Comparison of ENCODE assay signal across 14 cellular contexts in the genomic region with DNA sequence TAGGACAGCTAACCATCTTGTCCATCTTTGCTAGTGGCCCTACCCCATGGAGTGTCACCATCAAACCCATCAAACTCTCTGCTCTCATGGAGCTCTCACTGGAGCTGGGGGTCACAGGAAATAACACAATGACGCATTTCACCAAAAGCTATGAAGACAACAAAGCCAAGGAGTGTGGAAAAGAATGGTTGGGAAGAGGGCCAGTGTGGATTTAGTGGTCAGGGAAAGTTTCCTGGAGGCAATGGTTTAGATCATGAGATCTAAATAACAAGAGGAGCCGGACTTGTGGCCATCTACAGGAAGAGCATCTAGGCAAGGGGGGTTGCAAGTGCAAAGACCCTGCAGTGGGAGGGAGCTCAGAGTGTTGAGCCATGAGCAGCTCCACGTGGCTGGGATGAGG.
DNase-seq lines count a peak whose midpoint lies in the region; ATAC-seq, FAIRE-seq and TF ChIP-seq lines count a peak whose summit lies in the region.
"Had no signal": no experiment of that assay in that cellular context is flagged by ENCODE, and none has a peak within 500 bp of the region (broad histone marks: within the 10 kb centered on the region; RNA-seq: fewer than 3 reads in every experiment).

No MANE protein-coding gene starts in this region.

- no peak for TF ChIP-seq EP300 in K562 (IDR thresholded peaks at IDR 0.05; ENCODE audit: low read length)

- H3K4me2 ChIP-seq in K562 (ENCODE audit: insufficient read depth, low read length), result peak overlapping the region; percentile 56
- H3K4me2 ChIP-seq: BLaER1 treated with 17β-estradiol and CSF1 and Interleukin-3, amounts not matched to agents 10 nM and 100 nM had no signal

- 7% methylated on average over 3 of the region's 3 CpGs for WGBS in K562 (ENCODE audit: insufficient coverage, low coverage, missing lambda C conversion rate)
- 59 to 68% (median 61%) methylated on average over 3 of the region's 3 CpGs for WGBS in spleen, 5 donors

- TF ChIP-seq POLR2A in NB4 (IDR thresholded peaks at IDR 0.05; ENCODE audit: extremely low read depth, insufficient read length) (no peak), K562 (conservative IDR thresholded peaks at IDR 0.05) (no peak), spleen (IDR thresholded peaks at IDR 0.05) (no peak)

- intact Hi-C loops in K562 (cut with micrococcal nuclease), result no loop called here
- intact Hi-C loops in spleen (cut with DNase I; ENCODE audit: low total_unique reads), result no loop called here
- intact Hi-C loops in dorsolateral prefrontal cortex (cut with DNase I), result loop anchor here in 1 of 2 donors (10.0 kb wide), 1 partner anchor 522 kb away; no protein-coding TSS in a partner anchor

- H3K79me2 ChIP-seq in K562 (ENCODE audit: control insufficient read depth, insufficient read depth, low read length), result no peaks in the 10 kb centered on the region

- POLR2A ChIA-PET in K562 (lab: Yijun Ruan, JAX), result no interaction called here

- H3K9me3 ChIP-seq in K562 (replicated peaks; ENCODE audit: control insufficient read depth, insufficient read depth, low read depth, low read length) (no peaks in the 10 kb centered on the region), spleen (peaks cover 0 to 49% (median 33%) of the 10 kb centered on the region in 8 donors)

- no peak for FAIRE-seq in K562 (lab: Jason Lieb, UNC)

- in situ Hi-C loops in K562 (cut with MboI), result no loop called here

- TF ChIP-seq RAD21 in K562 (CRISPR knock-in tag; conservative IDR thresholded peaks at IDR 0.05 in 1 of 2, IDR thresholded peaks at IDR 0.05 in 1 of 2), result no peak

- H4K20me1 ChIP-seq in K562 (replicated peaks; ENCODE audit: control insufficient read depth, insufficient read depth, low read length), result no peaks in the 10 kb centered on the region
- H4K20me1 ChIP-seq: BLaER1 treated with 17β-estradiol and CSF1 and Interleukin-3, amounts not matched to agents 10 nM and 100 nM had no signal

- no peak overlapping the region for H2AFZ ChIP-seq in K562 (ENCODE audit: low read depth, low read length)

- peak; percentile 79 for DNase-seq in EH (ENCODE audit: low read depth)
- DNase-seq in NB4 (ENCODE audit: low read depth), result no peak
- no peak for DNase-seq in K562 (ENCODE audit: extremely low read depth in 1 of 4, low spot score in 3 of 4)
- DNase-seq in spleen, result peak; percentile 28
- no peak for DNase-seq in dorsolateral prefrontal cortex
- DNase-seq: IMR-90, NCI-H1436 treated with DMSO at 0.1 percent for 48 hours, NCI-H2107, NCI-H748 treated with DMSO at 0.1 percent for 48 hours, T-cell had no signal

- TF ChIP-seq CTCF in NB4 (IDR thresholded peaks at IDR 0.05; ENCODE audit: low read depth, low read length) (no peak), K562 (IDR thresholded peaks at IDR 0.05 in 2 of 3, conservative IDR thresholded peaks at IDR 0.05 in 1 of 3; ENCODE audit: insufficient read depth in 2 of 3, low read depth in 1 of 3, low read length in 3 of 3) (no peak), spleen (IDR thresholded peaks at IDR 0.05 in 8 of 11, conservative IDR thresholded peaks at IDR 0.05 in 3 of 11) (no peak), dorsolateral prefrontal cortex (IDR thresholded peaks at IDR 0.05 in 54 of 56, conservative IDR thresholded peaks at IDR 0.05 in 2 of 56; ENCODE audit: low read depth in 1 of 56, partially characterized antibody in 56 of 56) (no peak)

- no peak overlapping the region for H3K9ac ChIP-seq in K562 (ENCODE audit: insufficient read depth in 1 of 2, low read depth in 2 of 2, low read length in 2 of 2)
- H3K9ac ChIP-seq: BLaER1 treated with 17β-estradiol and CSF1 and Interleukin-3, amounts not matched to agents 10 nM and 100 nM had no signal

- ATAC-seq in K562 (no peak), HG02678 (IDR thresholded peaks at IDR 0.05; ENCODE audit: unreplicated experiment) (no peak)
- ATAC-seq in activated CD4-positive, CD25-positive, alpha-beta regulatory T cell treated with anti-CD3 and anti-CD28 coated beads, Interleukin-2, amount 50 U/mL, for 24 hours, result no peak
- ATAC-seq: Panc1, T-cell had no signal

- CTCF ChIA-PET in K562 (lab: Yijun Ruan, JAX; ENCODE audit: low intra/inter-chr PET ratio), result no interaction called here

- peak overlapping the region; percentile 30 for H3K4me3 ChIP-seq in NB4 (ENCODE audit: low read depth, low read length)
- H3K4me3 ChIP-seq in K562, result no peak overlapping the region
- no peak overlapping the region for H3K4me3 ChIP-seq in spleen
- no peak overlapping the region for H3K4me3 ChIP-seq in dorsolateral prefrontal cortex
- H3K4me3 ChIP-seq: BLaER1 treated with 17β-estradiol and CSF1 and Interleukin-3, amounts not matched to agents 10 nM and 100 nM had no signal

- no peaks in the 10 kb centered on the region for H3K36me3 ChIP-seq in K562 (ENCODE audit: control insufficient read depth, insufficient read depth, low read length)
- no peaks in the 10 kb centered on the region for H3K36me3 ChIP-seq in spleen
- H3K36me3 ChIP-seq: BLaER1 treated with 17β-estradiol and CSF1 and Interleukin-3, amounts not matched to agents 10 nM and 100 nM had no signal

- H3K27ac ChIP-seq in K562 (ENCODE audit: extremely low read depth, low read depth, low read length) (peak overlapping the region; percentile 56; the same call in 2 of the 3 replicates), spleen (no peak overlapping the region), dorsolateral prefrontal cortex (no peak overlapping the region)
- H3K27ac ChIP-seq: BLaER1 treated with 17β-estradiol and CSF1 and Interleukin-3, amounts not matched to agents 10 nM and 100 nM had no signal

- no peaks in the 10 kb centered on the region for H3K9me1 ChIP-seq in K562 (ENCODE audit: control insufficient read depth, insufficient read depth, low read length)

- no TSS peak for BruUV-seq in K562 (replicated peaks; lab: Mats Ljungman, UMichigan)

- H3K27me3 ChIP-seq in K562 (ENCODE audit: control insufficient read depth in 2 of 2, insufficient read depth in 2 of 2, low read length in 2 of 2) (peaks cover 6 to 20% of the 10 kb centered on the region in 2 experiments; a peak in 3 of 5 replicates), spleen (replicated peaks in 1 of 7) (peaks cover 0 to 46% (median 6%) of the 10 kb centered on the region in 7 donors), dorsolateral prefrontal cortex (peaks cover 0 to 22% (median 2%) of the 10 kb centered on the region in 45 donors)

- peaks cover 0 to 9% of the 10 kb centered on the region in 2 experiments; a peak in 3 of 5 replicates for H3K4me1 ChIP-seq in K562 (replicated peaks in 1 of 2; ENCODE audit: control insufficient read depth in 2 of 2, insufficient read depth in 2 of 2, low read length in 2 of 2)
- no peaks in the 10 kb centered on the region for H3K4me1 ChIP-seq in spleen

TF ChIP-seq in K562, 482 proteins besides CTCF, POLR2A, EP300 and RAD21 (continues in another document):
- TF ChIP-seq HES1 (IDR thresholded peaks at IDR 0.05; ENCODE audit: low read depth) (no peak), BRCA1 (IDR thresholded peaks at IDR 0.05) (no peak), BRCA1 (CRISPR knock-in tag; IDR thresholded peaks at IDR 0.05) (no peak), SMARCC2 (IDR thresholded peaks at IDR 0.05; ENCODE audit: low read depth) (no peak), ZNF3 (CRISPR knock-in tag; IDR thresholded peaks at IDR 0.05) (no peak), ZNF398 (CRISPR knock-in tag; IDR thresholded peaks at IDR 0.05) (no peak), ZNF316 (IDR thresholded peaks at IDR 0.05) (no peak), MAX (CRISPR knock-in tag; IDR thresholded peaks at IDR 0.05) (no peak)
- TF ChIP-seq, protein P1, sequence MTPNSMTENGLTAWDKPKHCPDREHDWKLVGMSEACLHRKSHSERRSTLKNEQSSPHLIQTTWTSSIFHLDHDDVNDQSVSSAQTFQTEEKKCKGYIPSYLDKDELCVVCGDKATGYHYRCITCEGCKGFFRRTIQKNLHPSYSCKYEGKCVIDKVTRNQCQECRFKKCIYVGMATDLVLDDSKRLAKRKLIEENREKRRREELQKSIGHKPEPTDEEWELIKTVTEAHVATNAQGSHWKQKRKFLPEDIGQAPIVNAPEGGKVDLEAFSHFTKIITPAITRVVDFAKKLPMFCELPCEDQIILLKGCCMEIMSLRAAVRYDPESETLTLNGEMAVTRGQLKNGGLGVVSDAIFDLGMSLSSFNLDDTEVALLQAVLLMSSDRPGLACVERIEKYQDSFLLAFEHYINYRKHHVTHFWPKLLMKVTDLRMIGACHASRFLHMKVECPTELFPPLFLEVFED (CRISPR knock-in tag; conservative IDR thresholded peaks at IDR 0.05), result no peak
- TF ChIP-seq, protein P2, sequence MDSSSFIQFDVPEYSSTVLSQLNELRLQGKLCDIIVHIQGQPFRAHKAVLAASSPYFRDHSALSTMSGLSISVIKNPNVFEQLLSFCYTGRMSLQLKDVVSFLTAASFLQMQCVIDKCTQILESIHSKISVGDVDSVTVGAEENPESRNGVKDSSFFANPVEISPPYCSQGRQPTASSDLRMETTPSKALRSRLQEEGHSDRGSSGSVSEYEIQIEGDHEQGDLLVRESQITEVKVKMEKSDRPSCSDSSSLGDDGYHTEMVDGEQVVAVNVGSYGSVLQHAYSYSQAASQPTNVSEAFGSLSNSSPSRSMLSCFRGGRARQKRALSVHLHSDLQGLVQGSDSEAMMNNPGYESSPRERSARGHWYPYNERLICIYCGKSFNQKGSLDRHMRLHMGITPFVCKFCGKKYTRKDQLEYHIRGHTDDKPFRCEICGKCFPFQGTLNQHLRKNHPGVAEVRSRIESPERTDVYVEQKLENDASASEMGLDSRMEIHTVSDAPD (CRISPR knock-in tag; IDR thresholded peaks at IDR 0.05), result no peak

Comparison
In these comparisons a context has a peak if more than half of its experiments do, and no peak if none do; other contexts are left out.
1. DNase-seq: peak in EH (single experiment) and spleen (single experiment); none in NB4 (single experiment), K562 (0 of 4) and dorsolateral prefrontal cortex (0 of 10).